In genomic region chr6:15879372-15880261, GRCh38 we compare ENCODE assay signal across 8 cellular contexts.
A peak's percentile ranks its signal among the peaks of the same experiment; 100 is the strongest.
DNase-seq lines count a peak whose midpoint lies in the region; ATAC-seq and TF ChIP-seq lines count a peak whose summit lies in the region.

No MANE protein-coding gene starts in this region.

- H3K27ac Mint-ChIP-seq in activated T-cell treated with anti-CD3 and anti-CD28 coated beads, Interleukin-2, amount 50 U/mL, for 72 hours: peak overlapping the region; percentile 95

- H3K9me3 ChIP-seq in left ventricle myocardium inferior (replicated peaks): no peaks in the 10 kb centered on the region

- intact Hi-C loops in left ventricle myocardium inferior (cut with micrococcal nuclease): no loop called here

- peaks cover 9% of the 10 kb centered on the region for H3K27me3 Mint-ChIP-seq in activated T-cell treated with anti-CD3 and anti-CD28 coated beads, Interleukin-2, amount 50 U/mL, for 72 hours (ENCODE audit: low read depth)

- peaks cover 2% of the 10 kb centered on the region in 2 donors for H3K9me3 Mint-ChIP-seq in activated T-cell treated with anti-CD3 and anti-CD28 coated beads, Interleukin-2, amount 50 U/mL, for 72 hours

- peaks cover 56% of the 10 kb centered on the region for H3K4me1 Mint-ChIP-seq in activated T-cell treated with anti-CD3 and anti-CD28 coated beads, Interleukin-2, amount 50 U/mL, for 72 hours (ENCODE audit: low read depth)

- H3K27ac ChIP-seq in left ventricle myocardium inferior (replicated peaks): peak overlapping the region; percentile 60

- H3K27me3 ChIP-seq in left ventricle myocardium inferior (ENCODE audit: low read depth): no peaks in the 10 kb centered on the region

- no peaks in the 10 kb centered on the region for H3K36me3 ChIP-seq in left ventricle myocardium inferior

- peak; percentile 31 for DNase-seq in NCI-H82 treated with DMSO at 0.1 percent for 48 hours (lab: John Stamatoyannopoulos, UW; ENCODE audit: unreplicated experiment)
- DNase-seq in activated T-cell treated with anti-CD3 and anti-CD28 coated beads, Interleukin-2, amount 50 U/mL, for 72 hours: peak; percentile 72 to 74
- DNase-seq in left ventricle myocardium inferior: peak; percentile 86
- peak; percentile 37 to 53 for DNase-seq in stimulated activated CD8-positive, alpha-beta memory T cell treated with anti-CD3 and anti-CD28 coated beads, Interleukin-15, amount 100 ng/mL, for 48 hours (ENCODE audit: low read depth in 2 of 2)
- DNase-seq in superior temporal gyrus (ENCODE audit: extremely low spot score): no peak
- DNase-seq in NOMO-1 treated with dmso at 0.1 percent for 144 hours (lab: John Stamatoyannopoulos, UW; ENCODE audit: unreplicated experiment): no peak

- H3K4me3 Mint-ChIP-seq in activated T-cell treated with anti-CD3 and anti-CD28 coated beads, Interleukin-2, amount 50 U/mL, for 72 hours: peak overlapping the region; percentile 56 to 59

- no peaks in the 10 kb centered on the region for H3K36me3 Mint-ChIP-seq in activated T-cell treated with anti-CD3 and anti-CD28 coated beads, Interleukin-2, amount 50 U/mL, for 72 hours (ENCODE audit: insufficient read depth in 2 of 2)

- TF ChIP-seq CTCF in left ventricle myocardium inferior (IDR thresholded peaks at IDR 0.05; ENCODE audit: borderline replicate concordance): no peak

- peaks cover 17% of the 10 kb centered on the region for H3K4me1 ChIP-seq in left ventricle myocardium inferior

- ATAC-seq in GM18907 (IDR thresholded peaks at IDR 0.05; ENCODE audit: unreplicated experiment) (peak; percentile 74), HG03060 (IDR thresholded peaks at IDR 0.05; ENCODE audit: low read depth, unreplicated experiment) (peak; percentile 48)
- peak; percentile 51 to 61 for ATAC-seq in activated T-cell treated with anti-CD3 and anti-CD28 coated beads, Interleukin-2, amount 50 U/mL, for 72 hours (replicated peaks in 1 of 2)

- no peak overlapping the region for H3K4me3 ChIP-seq in left ventricle myocardium inferior

Comparison
In these comparisons a context has a peak if more than half of its experiments do, and no peak if none do; other contexts are left out.
1. DNase-seq: peak in NCI-H82 treated with DMSO at 0.1 percent for 48 hours (single experiment), activated T-cell treated with anti-CD3 and anti-CD28 coated beads, Interleukin-2, amount 50 U/mL, for 72 hours (2 of 2), left ventricle myocardium inferior (single experiment) and stimulated activated CD8-positive, alpha-beta memory T cell treated with anti-CD3 and anti-CD28 coated beads, Interleukin-15, amount 100 ng/mL, for 48 hours (2 of 2); none in superior temporal gyrus (single experiment) and NOMO-1 treated with dmso at 0.1 percent for 144 hours (single experiment).
2. Peak in every context shown above with its lines, with median percentiles within 50 percentile points of each other: ATAC-seq.